In the genomic region with DNA sequence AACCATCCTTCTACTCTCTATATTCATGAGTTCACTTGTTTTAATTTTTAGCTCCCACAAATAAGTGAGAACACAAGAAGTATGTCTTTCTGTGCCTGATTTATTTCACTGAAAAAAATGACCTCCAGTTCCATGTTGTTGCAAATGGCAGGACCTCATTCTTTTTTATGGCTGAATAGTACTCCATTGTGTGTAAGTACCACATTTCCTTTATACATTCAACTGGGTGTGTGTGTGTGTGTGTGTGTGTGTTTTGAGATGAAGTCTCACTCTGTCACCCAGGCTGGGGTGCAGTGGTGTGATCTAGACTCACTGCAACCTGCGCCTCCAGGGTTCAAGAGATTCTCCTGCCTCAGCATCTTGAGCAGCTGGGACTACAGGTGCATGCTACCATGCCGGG, we compare ENCODE assay signal across 8 cellular contexts. TPM values are rescaled to one million over a fixed set of nuclear protein-coding genes. Genes with fewer than 3 reads are reported as not detected.
"Had no signal": no experiment of that assay in that cellular context is flagged by ENCODE, and none has a peak within 500 bp of the region (broad histone marks: within the 10 kb centered on the region; RNA-seq: fewer than 3 reads in every experiment).

No MANE protein-coding gene starts in this region.

- H3K4me2 ChIP-seq: KMS-11 had no signal

- H3K9ac ChIP-seq: KMS-11 had no signal

- DNase-seq: IMR-90, KBM-7, KG1 had no signal

- FAIRE-seq: HepG2, HTR-8/SVneo had no signal

- ATAC-seq: HepG2 had no signal

- H3K27ac ChIP-seq: HL-60, KMS-11 had no signal

RNA-seq across cellular contexts. Expression of a gene that starts 41.2 kb away (rescaled TPM):
- polyA plus RNA-seq: IgD-negative memory B cell, IMR-90 had no signal
